ENCODE assay signal across 16 cellular contexts in genomic region chr3:17025594-17026139, GRCh38.
DNase-seq lines count a peak whose midpoint lies in the region; ATAC-seq and TF ChIP-seq lines count a peak whose summit lies in the region.
"Had no signal": no experiment of that assay in that cellular context is flagged by ENCODE, and none has a peak within 500 bp of the region (broad histone marks: within the 10 kb centered on the region; RNA-seq: fewer than 3 reads in every experiment).

No MANE protein-coding gene starts in this region.

- H3K36me3 Mint-ChIP-seq in activated CD4-positive, alpha-beta T cell treated with anti-CD3 and anti-CD28 coated beads, Interleukin-2, amount 10 ng/mL, durations not matched to agents 24 days and 14 days (ENCODE audit: low read depth), result peaks cover 34% of the 10 kb centered on the region
- no peaks in the 10 kb centered on the region for H3K36me3 Mint-ChIP-seq in Caco-2 (ENCODE audit: insufficient read depth, unreplicated experiment)

- no peaks in the 10 kb centered on the region for H3K36me3 ChIP-seq in Caco-2 (ENCODE audit: control insufficient read depth, insufficient read depth, low read length)

- H3K27me3 Mint-ChIP-seq in activated CD4-positive, alpha-beta T cell treated with anti-CD3 and anti-CD28 coated beads, Interleukin-2, amount 10 ng/mL, durations not matched to agents 24 days and 14 days, result no peaks in the 10 kb centered on the region
- peaks cover 13% of the 10 kb centered on the region for H3K27me3 Mint-ChIP-seq in Caco-2 (ENCODE audit: insufficient read depth, unreplicated experiment)

- CTCF ChIA-PET in Caco-2 (lab: Charles Lee), result interaction anchor here (0.6 kb wide), 1 partner anchor 63 kb away, joined by 3 read pairs; no protein-coding TSS in a partner anchor

- POLR2A ChIA-PET in Caco-2 (lab: Charles Lee), result no interaction called here

- no TSS peak for BruUV-seq in Caco-2 (replicated peaks; lab: Mats Ljungman, UMichigan)

- no peak for DNase-seq in activated CD4-positive, alpha-beta T cell treated with anti-CD3 and anti-CD28 coated beads, Interleukin-2, amount 10 ng/mL, durations not matched to agents 24 days and 14 days
- DNase-seq in activated CD4-positive, alpha-beta T cell treated with anti-CD3 and anti-CD28 coated beads for 1 hour, result no peak
- peak; percentile 41 for DNase-seq in activated naive CD8-positive, alpha-beta T cell treated with anti-CD3 and anti-CD28 coated beads, Interleukin-2, amount 50 U/mL, for 16 hours (ENCODE audit: low read depth, low spot score)
- DNase-seq in stimulated activated CD4-positive, alpha-beta T cell treated with anti-CD3 and anti-CD28 coated beads, Interleukin-4, amount 100 ng/mL, for 48 hours (ENCODE audit: low read depth in 2 of 2), result peak; percentile 28 to 41
- DNase-seq in Caco-2 (no peak), CD1c-positive myeloid dendritic cell (ENCODE audit: extremely low spot score) (no peak)
- DNase-seq: ACHN; central memory CD4-positive, alpha-beta T cell; glutamatergic neuron; KBM-7; NCI-H1417; NCI-H446 treated with DMSO at 0.1 percent for 48 hours; RPMI8226 had no signal

- no peaks in the 10 kb centered on the region for H3K9me3 ChIP-seq in Caco-2

- TF ChIP-seq CTCF in Caco-2 (IDR thresholded peaks at IDR 0.05; ENCODE audit: insufficient read depth in 1 of 2, low read depth in 1 of 2, low read length in 1 of 2, severe bottlenecking in 1 of 2, unreplicated experiment in 1 of 2), result no peak

- peaks cover 6% of the 10 kb centered on the region for H3K9me3 Mint-ChIP-seq in activated CD4-positive, alpha-beta T cell treated with anti-CD3 and anti-CD28 coated beads, Interleukin-2, amount 10 ng/mL, durations not matched to agents 24 days and 14 days
- no peaks in the 10 kb centered on the region for H3K9me3 Mint-ChIP-seq in Caco-2 (ENCODE audit: unreplicated experiment)
- H3K9me3 Mint-ChIP-seq: GM23338 had no signal

- peak overlapping the region; percentile 7 for H3K4me3 Mint-ChIP-seq in activated CD4-positive, alpha-beta T cell treated with anti-CD3 and anti-CD28 coated beads, Interleukin-2, amount 10 ng/mL, durations not matched to agents 24 days and 14 days
- H3K4me3 Mint-ChIP-seq in Caco-2 (ENCODE audit: unreplicated experiment), result no peak overlapping the region
- H3K4me3 Mint-ChIP-seq: GM23338 had no signal

- H3K27ac Mint-ChIP-seq in activated CD4-positive, alpha-beta T cell treated with anti-CD3 and anti-CD28 coated beads, Interleukin-2, amount 10 ng/mL, durations not matched to agents 24 days and 14 days, result no peak overlapping the region
- H3K27ac Mint-ChIP-seq in Caco-2 (ENCODE audit: unreplicated experiment), result no peak overlapping the region
- H3K27ac Mint-ChIP-seq: GM23338 had no signal

- ATAC-seq in GM19351 (IDR thresholded peaks at IDR 0.05; ENCODE audit: unreplicated experiment), result peak; percentile 66
- no peak for ATAC-seq in GM18870 (IDR thresholded peaks at IDR 0.05; ENCODE audit: unreplicated experiment)
- ATAC-seq: GM23338 had no signal

- H3K4me1 Mint-ChIP-seq in activated CD4-positive, alpha-beta T cell treated with anti-CD3 and anti-CD28 coated beads, Interleukin-2, amount 10 ng/mL, durations not matched to agents 24 days and 14 days, result peaks cover 72% of the 10 kb centered on the region
- H3K4me1 Mint-ChIP-seq in Caco-2 (ENCODE audit: low read depth, unreplicated experiment), result no peaks in the 10 kb centered on the region

- no peaks in the 10 kb centered on the region for H3K27me3 ChIP-seq in Caco-2 (replicated peaks; ENCODE audit: control insufficient read depth, insufficient read depth, low read length)

- no peaks in the 10 kb centered on the region for H3K4me1 ChIP-seq in Caco-2

- intact Hi-C loops in activated CD4-positive, alpha-beta T cell treated with anti-CD3 and anti-CD28 coated beads, Interleukin-2, amount 10 ng/mL, durations not matched to agents 24 days and 14 days (cut with micrococcal nuclease), result loop anchor here (10.0 kb wide), 1 partner anchor 731 kb away; no protein-coding TSS in a partner anchor
- intact Hi-C loops in Caco-2 (cut with micrococcal nuclease; ENCODE audit: unreplicated experiment), result no loop called here

- no peak overlapping the region for H3K4me3 ChIP-seq in Caco-2 (ENCODE audit: low read depth, low read length)
- H3K4me3 ChIP-seq: GM23338 had no signal

Comparison
In these comparisons a context has a peak if more than half of its experiments do, and no peak if none do; other contexts are left out.
1. DNase-seq: peak in activated naive CD8-positive, alpha-beta T cell treated with anti-CD3 and anti-CD28 coated beads, Interleukin-2, amount 50 U/mL, for 16 hours (single experiment) and stimulated activated CD4-positive, alpha-beta T cell treated with anti-CD3 and anti-CD28 coated beads, Interleukin-4, amount 100 ng/mL, for 48 hours (2 of 2); none in activated CD4-positive, alpha-beta T cell treated with anti-CD3 and anti-CD28 coated beads, Interleukin-2, amount 10 ng/mL, durations not matched to agents 24 days and 14 days (single experiment), activated CD4-positive, alpha-beta T cell treated with anti-CD3 and anti-CD28 coated beads for 1 hour (single experiment), Caco-2 (0 of 2) and CD1c-positive myeloid dendritic cell (single experiment).